Comparison of ENCODE assay signal across 8 cellular contexts in the genomic region with DNA sequence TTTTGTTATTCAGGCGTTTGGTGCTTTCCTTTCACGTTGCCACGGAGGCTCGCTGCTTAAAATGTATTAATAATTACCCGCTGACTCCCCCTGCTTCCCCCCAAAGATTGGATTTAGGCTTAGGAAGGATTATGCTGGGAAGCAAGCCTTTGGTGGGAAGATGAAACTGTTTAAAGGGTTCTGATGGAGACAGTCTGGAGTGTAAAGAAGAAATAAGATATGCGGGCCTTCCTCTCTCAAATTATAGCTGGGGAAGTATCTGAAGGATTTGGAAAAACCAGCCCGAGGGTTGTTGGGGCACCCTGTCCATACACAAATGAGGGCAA. TPM values are rescaled to one million over a fixed set of nuclear protein-coding genes. Genes with fewer than 3 reads are reported as not detected.
DNase-seq lines count a peak whose midpoint lies in the region; ATAC-seq, FAIRE-seq and TF ChIP-seq lines count a peak whose summit lies in the region.

No MANE protein-coding gene starts in this region.

- peaks cover 46% of the 10 kb centered on the region for H3K4me1 Mint-ChIP-seq in Caco-2 (ENCODE audit: low read depth, unreplicated experiment)

- POLR2A ChIA-PET in Caco-2 (lab: Charles Lee): interaction anchor here (0.6 to 0.7 kb wide), 3 partner anchors 37 to 122 kb away, joined by 3 read pairs; no protein-coding TSS in a partner anchor
- POLR2A ChIA-PET in PC-9 (lab: Charles Lee; ENCODE audit: unreplicated experiment): no interaction called here

- H3K4me2 ChIP-seq in PC-9: peak overlapping the region; percentile 80

- no peak for TF ChIP-seq CTCF in Caco-2 (IDR thresholded peaks at IDR 0.05; ENCODE audit: insufficient read depth in 1 of 2, low read depth in 1 of 2, low read length in 1 of 2, severe bottlenecking in 1 of 2, unreplicated experiment in 1 of 2)
- no peak for TF ChIP-seq CTCF in PC-9 (conservative IDR thresholded peaks at IDR 0.05)
- TF ChIP-seq CTCF in esophagus muscularis mucosa (IDR thresholded peaks at IDR 0.05): no peak
- TF ChIP-seq CTCF in pancreas (IDR thresholded peaks at IDR 0.05): no peak

- TF ChIP-seq POLR2A in esophagus muscularis mucosa (IDR thresholded peaks at IDR 0.05; ENCODE audit: low read depth): no peak

- H3K4me3 Mint-ChIP-seq in Caco-2 (ENCODE audit: unreplicated experiment): peak overlapping the region; percentile 89

- no peaks in the 10 kb centered on the region for H3K27me3 Mint-ChIP-seq in Caco-2 (ENCODE audit: insufficient read depth, unreplicated experiment)

- ATAC-seq in pancreas: no peak

- H3K9me3 ChIP-seq in Caco-2 (no peaks in the 10 kb centered on the region), PC-9 (ENCODE audit: insufficient read depth, low read depth) (no peaks in the 10 kb centered on the region), esophagus muscularis mucosa (no peaks in the 10 kb centered on the region), pancreas (no peaks in the 10 kb centered on the region)

- 24% methylated on average over 7 of the region's 7 CpGs for WGBS in esophagus muscularis mucosa
- 3 to 5% methylated on average over 7 of the region's 7 CpGs for WGBS in pancreas, 2 donors

- H2AFZ ChIP-seq in PC-9: peak overlapping the region; percentile 88

- H3K36me3 ChIP-seq in Caco-2 (ENCODE audit: control insufficient read depth, insufficient read depth, low read length) (no peaks in the 10 kb centered on the region), PC-9 (ENCODE audit: low read depth) (no peaks in the 10 kb centered on the region), esophagus muscularis mucosa (no peaks in the 10 kb centered on the region), pancreas (no peaks in the 10 kb centered on the region)

- no peaks in the 10 kb centered on the region for H3K9me2 ChIP-seq in PC-9 (ENCODE audit: insufficient read depth)

- no peak for TF ChIP-seq EP300 in esophagus muscularis mucosa (IDR thresholded peaks at IDR 0.05)

- intact Hi-C loops in Caco-2 (cut with micrococcal nuclease; ENCODE audit: unreplicated experiment): loop anchor here (2.0 kb wide), 1 partner anchor 77 kb away; no protein-coding TSS in a partner anchor
- intact Hi-C loops in PC-9 (cut with micrococcal nuclease; ENCODE audit: unreplicated experiment): loop anchor here (5.0 to 10.0 kb wide), 2 partner anchors 120 to 213 kb away; no protein-coding TSS in a partner anchor
- intact Hi-C loops in esophagus muscularis mucosa (cut with DNase I): loop anchor here (5.0 to 10.0 kb wide), 3 partner anchors 100 to 223 kb away; no protein-coding TSS in a partner anchor
- intact Hi-C loops in pancreas (cut with DNase I): loop anchor here in 1 of 3 donors (10.0 kb wide), 1 partner anchor 127 kb away; no protein-coding TSS in a partner anchor

- DNase-seq in Caco-2: no peak
- no peak for DNase-seq in PC-9
- DNase-seq in esophagus muscularis mucosa (ENCODE audit: extremely low spot score): no peak
- DNase-seq in pancreas: no peak
- DNase-seq in NCI-H1417 treated with DMSO at 0.1 percent for 48 hours (lab: John Stamatoyannopoulos, UW): no peak
- DNase-seq in T-helper 9 cell: no peak
- DNase-seq in HuH-7.5 (ENCODE audit: low spot score): no peak
- DNase-seq in NCI-H2107 treated with DMSO at 0.1 percent for 48 hours (lab: John Stamatoyannopoulos, UW; ENCODE audit: unreplicated experiment): no peak

- H4K20me1 ChIP-seq in PC-9 (ENCODE audit: insufficient read depth): no peaks in the 10 kb centered on the region

- H3K27me3 ChIP-seq in Caco-2 (replicated peaks; ENCODE audit: control insufficient read depth, insufficient read depth, low read length): no peaks in the 10 kb centered on the region
- H3K27me3 ChIP-seq in PC-9 (ENCODE audit: insufficient read depth, low read depth): no peaks in the 10 kb centered on the region
- no peaks in the 10 kb centered on the region for H3K27me3 ChIP-seq in esophagus muscularis mucosa
- no peaks in the 10 kb centered on the region for H3K27me3 ChIP-seq in pancreas

- CTCF ChIA-PET in Caco-2 (lab: Charles Lee): interaction anchor here (1.0 to 2.3 kb wide), 3 partner anchors 143 to 422 kb away, joined by 4 to 10 read pairs (median 5); no protein-coding TSS in a partner anchor
- CTCF ChIA-PET in PC-9 (lab: Charles Lee): no interaction called here

- H3K9me3 Mint-ChIP-seq in Caco-2 (ENCODE audit: unreplicated experiment): no peaks in the 10 kb centered on the region

- BruUV-seq in Caco-2 (replicated peaks; lab: Mats Ljungman, UMichigan): no TSS peak
- BruUV-seq in PC-9 (replicated peaks; lab: Mats Ljungman, UMichigan): TSS peak; percentile 31

- H3K4me1 ChIP-seq in Caco-2 (peaks cover 35% of the 10 kb centered on the region), PC-9 (replicated peaks; ENCODE audit: insufficient read depth) (peaks cover 18% of the 10 kb centered on the region), esophagus muscularis mucosa (peaks cover 23 to 40% (median 32%) of the 10 kb centered on the region in 4 donors), pancreas (peaks cover 0 to 30% (median 11%) of the 10 kb centered on the region in 3 donors)

- H3K27ac ChIP-seq in PC-9: no peak overlapping the region
- peak overlapping the region; percentile 87 to 93 (median 89) for H3K27ac ChIP-seq in esophagus muscularis mucosa (replicated peaks in 1 of 4)
- peak overlapping the region in 3 of 4 donors; percentile 47 to 69 (median 57) for H3K27ac ChIP-seq in pancreas

- H3K4me3 ChIP-seq in Caco-2 (ENCODE audit: low read depth, low read length): peak overlapping the region; percentile 79
- peak overlapping the region; percentile 84 for H3K4me3 ChIP-seq in PC-9
- peak overlapping the region; percentile 81 to 93 (median 88) for H3K4me3 ChIP-seq in esophagus muscularis mucosa
- peak overlapping the region; percentile 72 to 86 (median 80) for H3K4me3 ChIP-seq in pancreas

- H3F3A ChIP-seq in PC-9 (ENCODE audit: insufficient read depth, low read depth): peaks cover 14% of the 10 kb centered on the region; the same call in 1 of the 2 replicates

- no peak for FAIRE-seq in pancreas (lab: Jason Lieb, UNC)

- peak overlapping the region; percentile 76 for H3K27ac Mint-ChIP-seq in Caco-2 (ENCODE audit: unreplicated experiment)

- H3K79me2 ChIP-seq in PC-9 (ENCODE audit: low read depth): peaks cover 9% of the 10 kb centered on the region

- H3K36me3 Mint-ChIP-seq in Caco-2 (ENCODE audit: insufficient read depth, unreplicated experiment): no peaks in the 10 kb centered on the region

RNA-seq across cellular contexts. Expression of gene KSR1, which starts 1.1 kb away (rescaled TPM):
- total RNA-seq in Caco-2 (2022) (88.9 and 91.5 TPM in 2 replicates), PC-9 (2021) (19.1 and 24.6 TPM in 2 replicates), esophagus muscularis mucosa (10 to 100 TPM; 13.3 to 18.9 (median 13.7) TPM), pancreas (100 to 1,000 TPM in 4 of 6 donors, 10 to 100 TPM in 2; 68.2 to 134 (median 103) TPM)
- 100 to 1,000 TPM in 1 of 2 donors, 10 to 100 TPM in 1; 98.3 to 139 TPM for polyA plus RNA-seq in pancreas
